ENCODE assay signal across 1 cellular context in the genomic region with DNA sequence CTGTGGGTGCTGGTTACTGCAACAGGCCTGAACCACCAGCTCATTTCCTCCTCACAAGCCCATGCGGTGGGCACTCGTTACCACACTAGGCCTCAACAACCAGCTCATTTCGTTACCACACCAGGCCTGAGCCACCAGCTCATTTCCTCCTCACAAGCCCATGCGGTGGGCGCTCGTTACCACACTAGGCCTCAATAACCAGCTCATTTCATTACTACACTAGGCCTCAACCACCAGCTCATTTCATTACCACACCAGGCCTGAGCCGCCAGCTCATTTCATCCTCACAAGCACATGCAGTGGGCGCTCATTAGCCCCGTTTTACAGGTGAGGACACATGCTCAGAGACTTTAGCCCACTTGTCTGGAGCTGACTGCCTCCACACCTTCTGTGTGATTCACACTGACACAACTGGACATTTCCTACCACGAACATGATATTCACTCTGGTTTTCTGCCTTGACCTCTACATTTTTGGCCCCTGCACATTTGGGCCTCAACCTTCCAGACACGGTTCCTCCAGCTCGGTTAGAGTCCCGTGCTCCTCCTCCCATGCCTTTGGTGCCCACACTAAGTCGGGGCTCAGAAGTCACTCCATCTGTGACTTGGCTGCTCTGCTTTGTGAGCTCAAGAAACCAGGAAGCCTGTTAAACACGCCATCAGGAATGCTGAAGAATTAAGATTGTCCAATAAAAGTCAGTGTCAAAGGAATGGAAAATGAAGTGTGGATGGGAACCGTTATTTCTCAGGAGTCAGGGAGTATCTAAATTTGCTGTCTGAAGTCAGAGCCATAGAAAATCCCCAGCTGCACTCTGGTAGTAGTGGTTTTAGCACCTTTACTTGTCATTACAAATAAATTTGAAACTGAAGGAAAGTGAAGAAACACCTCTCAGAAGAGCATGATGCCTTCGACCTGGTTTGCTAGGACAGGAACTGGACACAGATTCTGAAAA.
A peak's percentile ranks its signal among the peaks of the same experiment; 100 is the strongest.
TF ChIP-seq lines count a peak whose summit lies in the region.

No MANE protein-coding gene starts in this region.

TF ChIP-seq in GM12878, 131 proteins besides CTCF, POLR2A, EP300 and RAD21 (continued from another document and continues in another):
- no peak; the same call in 1 of the 2 replicates for TF ChIP-seq ESRRA (IDR thresholded peaks at IDR 0.05; ENCODE audit: low read length)
- peak; percentile 90 for TF ChIP-seq MEF2B (IDR thresholded peaks at IDR 0.05; ENCODE audit: partially characterized antibody, poor library complexity, severe bottlenecking)
- peak; percentile 99 for TF ChIP-seq CBFB (IDR thresholded peaks at IDR 0.05; ENCODE audit: low read depth)
- TF ChIP-seq, protein P1, sequence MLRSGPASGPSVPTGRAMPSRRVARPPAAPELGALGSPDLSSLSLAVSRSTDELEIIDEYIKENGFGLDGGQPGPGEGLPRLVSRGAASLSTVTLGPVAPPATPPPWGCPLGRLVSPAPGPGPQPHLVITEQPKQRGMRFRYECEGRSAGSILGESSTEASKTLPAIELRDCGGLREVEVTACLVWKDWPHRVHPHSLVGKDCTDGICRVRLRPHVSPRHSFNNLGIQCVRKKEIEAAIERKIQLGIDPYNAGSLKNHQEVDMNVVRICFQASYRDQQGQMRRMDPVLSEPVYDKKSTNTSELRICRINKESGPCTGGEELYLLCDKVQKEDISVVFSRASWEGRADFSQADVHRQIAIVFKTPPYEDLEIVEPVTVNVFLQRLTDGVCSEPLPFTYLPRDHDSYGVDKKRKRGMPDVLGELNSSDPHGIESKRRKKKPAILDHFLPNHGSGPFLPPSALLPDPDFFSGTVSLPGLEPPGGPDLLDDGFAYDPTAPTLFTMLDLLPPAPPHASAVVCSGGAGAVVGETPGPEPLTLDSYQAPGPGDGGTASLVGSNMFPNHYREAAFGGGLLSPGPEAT (IDR thresholded peaks at IDR 0.05; ENCODE audit: low read depth) = peak; percentile 88
- TF ChIP-seq, protein P2, sequence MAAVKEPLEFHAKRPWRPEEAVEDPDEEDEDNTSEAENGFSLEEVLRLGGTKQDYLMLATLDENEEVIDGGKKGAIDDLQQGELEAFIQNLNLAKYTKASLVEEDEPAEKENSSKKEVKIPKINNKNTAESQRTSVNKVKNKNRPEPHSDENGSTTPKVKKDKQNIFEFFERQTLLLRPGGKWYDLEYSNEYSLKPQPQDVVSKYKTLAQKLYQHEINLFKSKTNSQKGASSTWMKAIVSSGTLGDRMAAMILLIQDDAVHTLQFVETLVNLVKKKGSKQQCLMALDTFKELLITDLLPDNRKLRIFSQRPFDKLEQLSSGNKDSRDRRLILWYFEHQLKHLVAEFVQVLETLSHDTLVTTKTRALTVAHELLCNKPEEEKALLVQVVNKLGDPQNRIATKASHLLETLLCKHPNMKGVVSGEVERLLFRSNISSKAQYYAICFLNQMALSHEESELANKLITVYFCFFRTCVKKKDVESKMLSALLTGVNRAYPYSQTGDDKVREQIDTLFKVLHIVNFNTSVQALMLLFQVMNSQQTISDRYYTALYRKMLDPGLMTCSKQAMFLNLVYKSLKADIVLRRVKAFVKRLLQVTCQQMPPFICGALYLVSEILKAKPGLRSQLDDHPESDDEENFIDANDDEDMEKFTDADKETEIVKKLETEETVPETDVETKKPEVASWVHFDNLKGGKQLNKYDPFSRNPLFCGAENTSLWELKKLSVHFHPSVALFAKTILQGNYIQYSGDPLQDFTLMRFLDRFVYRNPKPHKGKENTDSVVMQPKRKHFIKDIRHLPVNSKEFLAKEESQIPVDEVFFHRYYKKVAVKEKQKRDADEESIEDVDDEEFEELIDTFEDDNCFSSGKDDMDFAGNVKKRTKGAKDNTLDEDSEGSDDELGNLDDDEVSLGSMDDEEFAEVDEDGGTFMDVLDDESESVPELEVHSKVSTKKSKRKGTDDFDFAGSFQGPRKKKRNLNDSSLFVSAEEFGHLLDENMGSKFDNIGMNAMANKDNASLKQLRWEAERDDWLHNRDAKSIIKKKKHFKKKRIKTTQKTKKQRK (IDR thresholded peaks at IDR 0.05; ENCODE audit: low read depth, low read length) = no peak
- TF ChIP-seq, protein P3, sequence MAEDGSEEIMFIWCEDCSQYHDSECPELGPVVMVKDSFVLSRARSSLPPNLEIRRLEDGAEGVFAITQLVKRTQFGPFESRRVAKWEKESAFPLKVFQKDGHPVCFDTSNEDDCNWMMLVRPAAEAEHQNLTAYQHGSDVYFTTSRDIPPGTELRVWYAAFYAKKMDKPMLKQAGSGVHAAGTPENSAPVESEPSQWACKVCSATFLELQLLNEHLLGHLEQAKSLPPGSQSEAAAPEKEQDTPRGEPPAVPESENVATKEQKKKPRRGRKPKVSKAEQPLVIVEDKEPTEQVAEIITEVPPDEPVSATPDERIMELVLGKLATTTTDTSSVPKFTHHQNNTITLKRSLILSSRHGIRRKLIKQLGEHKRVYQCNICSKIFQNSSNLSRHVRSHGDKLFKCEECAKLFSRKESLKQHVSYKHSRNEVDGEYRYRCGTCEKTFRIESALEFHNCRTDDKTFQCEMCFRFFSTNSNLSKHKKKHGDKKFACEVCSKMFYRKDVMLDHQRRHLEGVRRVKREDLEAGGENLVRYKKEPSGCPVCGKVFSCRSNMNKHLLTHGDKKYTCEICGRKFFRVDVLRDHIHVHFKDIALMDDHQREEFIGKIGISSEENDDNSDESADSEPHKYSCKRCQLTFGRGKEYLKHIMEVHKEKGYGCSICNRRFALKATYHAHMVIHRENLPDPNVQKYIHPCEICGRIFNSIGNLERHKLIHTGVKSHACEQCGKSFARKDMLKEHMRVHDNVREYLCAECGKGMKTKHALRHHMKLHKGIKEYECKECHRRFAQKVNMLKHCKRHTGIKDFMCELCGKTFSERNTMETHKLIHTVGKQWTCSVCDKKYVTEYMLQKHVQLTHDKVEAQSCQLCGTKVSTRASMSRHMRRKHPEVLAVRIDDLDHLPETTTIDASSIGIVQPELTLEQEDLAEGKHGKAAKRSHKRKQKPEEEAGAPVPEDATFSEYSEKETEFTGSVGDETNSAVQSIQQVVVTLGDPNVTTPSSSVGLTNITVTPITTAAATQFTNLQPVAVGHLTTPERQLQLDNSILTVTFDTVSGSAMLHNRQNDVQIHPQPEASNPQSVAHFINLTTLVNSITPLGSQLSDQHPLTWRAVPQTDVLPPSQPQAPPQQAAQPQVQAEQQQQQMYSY (CRISPR knock-in tag; IDR thresholded peaks at IDR 0.05) = no peak
- peak; percentile 98 for TF ChIP-seq BACH1 (IDR thresholded peaks at IDR 0.05; ENCODE audit: borderline replicate concordance)
- TF ChIP-seq FOXM1 (IDR thresholded peaks at IDR 0.05; ENCODE audit: low read depth, low read length) = peak; percentile 98
- TF ChIP-seq GABPA (IDR thresholded peaks at IDR 0.05; ENCODE audit: low read depth) = peak; percentile 57; the same call in 1 of the 2 replicates
- peak; percentile 100 for TF ChIP-seq NBN (IDR thresholded peaks at IDR 0.05)
- no peak for TF ChIP-seq ASH2L (IDR thresholded peaks at IDR 0.05; ENCODE audit: borderline replicate concordance, low read depth)
- TF ChIP-seq RB1 (IDR thresholded peaks at IDR 0.05; ENCODE audit: borderline replicate concordance) = no peak
- TF ChIP-seq RFX5 (IDR thresholded peaks at IDR 0.05; ENCODE audit: low read depth, low read length) = no peak
- TF ChIP-seq RELA (IDR thresholded peaks at IDR 0.05; ENCODE audit: borderline replicate concordance, partially characterized antibody) = peak; percentile 70
- TF ChIP-seq, protein P4, sequence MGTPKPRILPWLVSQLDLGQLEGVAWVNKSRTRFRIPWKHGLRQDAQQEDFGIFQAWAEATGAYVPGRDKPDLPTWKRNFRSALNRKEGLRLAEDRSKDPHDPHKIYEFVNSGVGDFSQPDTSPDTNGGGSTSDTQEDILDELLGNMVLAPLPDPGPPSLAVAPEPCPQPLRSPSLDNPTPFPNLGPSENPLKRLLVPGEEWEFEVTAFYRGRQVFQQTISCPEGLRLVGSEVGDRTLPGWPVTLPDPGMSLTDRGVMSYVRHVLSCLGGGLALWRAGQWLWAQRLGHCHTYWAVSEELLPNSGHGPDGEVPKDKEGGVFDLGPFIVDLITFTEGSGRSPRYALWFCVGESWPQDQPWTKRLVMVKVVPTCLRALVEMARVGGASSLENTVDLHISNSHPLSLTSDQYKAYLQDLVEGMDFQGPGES (IDR thresholded peaks at IDR 0.05) = no peak
- TF ChIP-seq MYC (IDR thresholded peaks at IDR 0.05; ENCODE audit: insufficient read depth, insufficient read length, insufficient replicate concordance, low read length, severe bottlenecking) = peak; percentile 86
- TF ChIP-seq, protein P5, sequence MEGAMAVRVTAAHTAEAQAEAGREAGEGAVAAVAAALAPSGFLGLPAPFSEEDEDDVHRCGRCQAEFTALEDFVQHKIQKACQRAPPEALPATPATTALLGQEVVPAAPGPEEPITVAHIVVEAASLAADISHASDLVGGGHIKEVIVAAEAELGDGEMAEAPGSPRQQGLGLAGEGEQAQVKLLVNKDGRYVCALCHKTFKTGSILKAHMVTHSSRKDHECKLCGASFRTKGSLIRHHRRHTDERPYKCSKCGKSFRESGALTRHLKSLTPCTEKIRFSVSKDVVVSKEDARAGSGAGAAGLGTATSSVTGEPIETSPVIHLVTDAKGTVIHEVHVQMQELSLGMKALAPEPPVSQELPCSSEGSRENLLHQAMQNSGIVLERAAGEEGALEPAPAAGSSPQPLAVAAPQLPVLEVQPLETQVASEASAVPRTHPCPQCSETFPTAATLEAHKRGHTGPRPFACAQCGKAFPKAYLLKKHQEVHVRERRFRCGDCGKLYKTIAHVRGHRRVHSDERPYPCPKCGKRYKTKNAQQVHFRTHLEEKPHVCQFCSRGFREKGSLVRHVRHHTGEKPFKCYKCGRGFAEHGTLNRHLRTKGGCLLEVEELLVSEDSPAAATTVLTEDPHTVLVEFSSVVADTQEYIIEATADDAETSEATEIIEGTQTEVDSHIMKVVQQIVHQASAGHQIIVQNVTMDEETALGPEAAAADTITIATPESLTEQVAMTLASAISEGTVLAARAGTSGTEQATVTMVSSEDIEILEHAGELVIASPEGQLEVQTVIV (IDR thresholded peaks at IDR 0.05; ENCODE audit: borderline replicate concordance, partially characterized antibody) = no peak
- TF ChIP-seq SIN3A (IDR thresholded peaks at IDR 0.05; ENCODE audit: low read depth, low read length) = no peak
- TF ChIP-seq MEF2A (IDR thresholded peaks at IDR 0.05; ENCODE audit: insufficient read depth, low read depth, low read length) = peak; percentile 70
- peak; percentile 79 for TF ChIP-seq TARDBP (IDR thresholded peaks at IDR 0.05; ENCODE audit: borderline replicate concordance)
- TF ChIP-seq SPI1 (IDR thresholded peaks at IDR 0.05; ENCODE audit: borderline replicate concordance, insufficient read depth, low read depth, low read length) = peak; percentile 78; the same call in 1 of the 2 replicates
- TF ChIP-seq STAT1 (conservative IDR thresholded peaks at IDR 0.05) = no peak
- peak; percentile 90 for TF ChIP-seq TCF3 (IDR thresholded peaks at IDR 0.05; ENCODE audit: borderline replicate concordance, insufficient read depth, low read depth, low read length)
- no peak; the same call in 1 of the 2 replicates for TF ChIP-seq ZNF207 (IDR thresholded peaks at IDR 0.05; ENCODE audit: borderline replicate concordance)
- TF ChIP-seq SUPT20H (IDR thresholded peaks at IDR 0.05; ENCODE audit: borderline replicate concordance, control insufficient read depth, low read depth, low read length) = no peak
- TF ChIP-seq, protein P6, sequence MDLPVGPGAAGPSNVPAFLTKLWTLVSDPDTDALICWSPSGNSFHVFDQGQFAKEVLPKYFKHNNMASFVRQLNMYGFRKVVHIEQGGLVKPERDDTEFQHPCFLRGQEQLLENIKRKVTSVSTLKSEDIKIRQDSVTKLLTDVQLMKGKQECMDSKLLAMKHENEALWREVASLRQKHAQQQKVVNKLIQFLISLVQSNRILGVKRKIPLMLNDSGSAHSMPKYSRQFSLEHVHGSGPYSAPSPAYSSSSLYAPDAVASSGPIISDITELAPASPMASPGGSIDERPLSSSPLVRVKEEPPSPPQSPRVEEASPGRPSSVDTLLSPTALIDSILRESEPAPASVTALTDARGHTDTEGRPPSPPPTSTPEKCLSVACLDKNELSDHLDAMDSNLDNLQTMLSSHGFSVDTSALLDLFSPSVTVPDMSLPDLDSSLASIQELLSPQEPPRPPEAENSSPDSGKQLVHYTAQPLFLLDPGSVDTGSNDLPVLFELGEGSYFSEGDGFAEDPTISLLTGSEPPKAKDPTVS (IDR thresholded peaks at IDR 0.05; ENCODE audit: low read depth, low read length) = 0 out of 2 replicates have a peak, but pooled peaks have one; percentile 18
- TF ChIP-seq, protein P7, sequence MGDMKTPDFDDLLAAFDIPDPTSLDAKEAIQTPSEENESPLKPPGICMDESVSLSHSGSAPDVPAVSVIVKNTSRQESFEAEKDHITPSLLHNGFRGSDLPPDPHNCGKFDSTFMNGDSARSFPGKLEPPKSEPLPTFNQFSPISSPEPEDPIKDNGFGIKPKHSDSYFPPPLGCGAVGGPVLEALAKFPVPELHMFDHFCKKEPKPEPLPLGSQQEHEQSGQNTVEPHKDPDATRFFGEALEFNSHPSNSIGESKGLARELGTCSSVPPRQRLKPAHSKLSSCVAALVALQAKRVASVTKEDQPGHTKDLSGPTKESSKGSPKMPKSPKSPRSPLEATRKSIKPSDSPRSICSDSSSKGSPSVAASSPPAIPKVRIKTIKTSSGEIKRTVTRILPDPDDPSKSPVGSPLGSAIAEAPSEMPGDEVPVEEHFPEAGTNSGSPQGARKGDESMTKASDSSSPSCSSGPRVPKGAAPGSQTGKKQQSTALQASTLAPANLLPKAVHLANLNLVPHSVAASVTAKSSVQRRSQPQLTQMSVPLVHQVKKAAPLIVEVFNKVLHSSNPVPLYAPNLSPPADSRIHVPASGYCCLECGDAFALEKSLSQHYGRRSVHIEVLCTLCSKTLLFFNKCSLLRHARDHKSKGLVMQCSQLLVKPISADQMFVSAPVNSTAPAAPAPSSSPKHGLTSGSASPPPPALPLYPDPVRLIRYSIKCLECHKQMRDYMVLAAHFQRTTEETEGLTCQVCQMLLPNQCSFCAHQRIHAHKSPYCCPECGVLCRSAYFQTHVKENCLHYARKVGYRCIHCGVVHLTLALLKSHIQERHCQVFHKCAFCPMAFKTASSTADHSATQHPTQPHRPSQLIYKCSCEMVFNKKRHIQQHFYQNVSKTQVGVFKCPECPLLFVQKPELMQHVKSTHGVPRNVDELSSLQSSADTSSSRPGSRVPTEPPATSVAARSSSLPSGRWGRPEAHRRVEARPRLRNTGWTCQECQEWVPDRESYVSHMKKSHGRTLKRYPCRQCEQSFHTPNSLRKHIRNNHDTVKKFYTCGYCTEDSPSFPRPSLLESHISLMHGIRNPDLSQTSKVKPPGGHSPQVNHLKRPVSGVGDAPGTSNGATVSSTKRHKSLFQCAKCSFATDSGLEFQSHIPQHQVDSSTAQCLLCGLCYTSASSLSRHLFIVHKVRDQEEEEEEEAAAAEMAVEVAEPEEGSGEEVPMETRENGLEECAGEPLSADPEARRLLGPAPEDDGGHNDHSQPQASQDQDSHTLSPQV (IDR thresholded peaks at IDR 0.05) = no peak
